In genomic region chr1:54888080-54888733, GRCh38 we compare ENCODE assay signal across 9 cellular contexts. TPM values are rescaled to one million over a fixed set of nuclear protein-coding genes. Genes with fewer than 3 reads are reported as not detected.
DNase-seq lines count a peak whose midpoint lies in the region; ATAC-seq and TF ChIP-seq lines count a peak whose summit lies in the region.
"Had no signal": no experiment of that assay in that cellular context is flagged by ENCODE, and none has a peak within 500 bp of the region (broad histone marks: within the 10 kb centered on the region; RNA-seq: fewer than 3 reads in every experiment).

No MANE protein-coding gene starts in this region.

- POLR2A ChIA-PET in CD4-positive, alpha-beta T cell (lab: Charles Lee) = interaction anchor here (0.8 kb wide), 1 partner anchor 943 kb away, joined by 3 read pairs; no protein-coding TSS in a partner anchor
- POLR2A ChIA-PET in IMR-90 (lab: Charles Lee; ENCODE audit: unreplicated experiment) = no interaction called here

- H3K4me2 ChIP-seq in IMR-90 (ENCODE audit: low read depth, low read length) (no peak overlapping the region), mesenchymal stem cell (ENCODE audit: low read length, poor library complexity, severe bottlenecking) (no peak overlapping the region)
- H3K4me2 ChIP-seq: KMS-11 had no signal

- H3K9me3 ChIP-seq in CD4-positive, alpha-beta T cell (ENCODE audit: control insufficient read depth, low read length) = no peaks in the 10 kb centered on the region
- no peaks in the 10 kb centered on the region for H3K9me3 ChIP-seq in IMR-90 (ENCODE audit: control insufficient read depth, insufficient read depth, low read length)
- H3K9me3 ChIP-seq in mesenchymal stem cell (ENCODE audit: control insufficient read depth, low read length) = no peaks in the 10 kb centered on the region

- peaks cover 4% of the 10 kb centered on the region for H3K36me3 Mint-ChIP-seq in CD4-positive, alpha-beta T cell (ENCODE audit: low read depth)

- ATAC-seq in CD4-positive, alpha-beta T cell (ENCODE audit: poor library complexity) = no peak
- ATAC-seq in IMR-90 (ENCODE audit: low read depth) = no peak
- no peak for ATAC-seq in GM19324 (IDR thresholded peaks at IDR 0.05; ENCODE audit: low FRiP score, unreplicated experiment)

- H3K4ac ChIP-seq in IMR-90 (ENCODE audit: low read depth, low read length) (no peak overlapping the region), mesenchymal stem cell (ENCODE audit: low read depth in 1 of 2, low read length in 2 of 2) (peak overlapping the region in 1 of 2 experiments; percentile 96)

- H3K18ac ChIP-seq in IMR-90 (ENCODE audit: low read depth, low read length) (no peak overlapping the region), mesenchymal stem cell (ENCODE audit: low read depth in 1 of 2, low read length in 2 of 2) (peak overlapping the region; percentile 84 to 92)

- dilution Hi-C loops in IMR-90 (cut with HindIII; ENCODE audit: low sequenced_read_pairs, unreplicated experiment) = no loop called here

- DNase-seq in CD4-positive, alpha-beta T cell = no peak
- DNase-seq in IMR-90 = no peak
- no peak for DNase-seq in astrocyte of the cerebellum (ENCODE audit: low read depth)
- no peak for DNase-seq in mesenchymal stem cell
- DNase-seq in KG1 (lab: John Stamatoyannopoulos, UW) = no peak
- no peak for DNase-seq in DMS 273 (lab: John Stamatoyannopoulos, UW; ENCODE audit: unreplicated experiment)
- no peak for DNase-seq in dedifferentiated amniotic fluid mesenchymal stem cell (ENCODE audit: extremely low spot score)

- no peak overlapping the region for H2BK5ac ChIP-seq in IMR-90 (ENCODE audit: low read depth, low read length, poor library complexity, severe bottlenecking)
- H2BK5ac ChIP-seq in mesenchymal stem cell (ENCODE audit: low read depth, low read length, poor library complexity, severe bottlenecking) = no peak overlapping the region

- no peak overlapping the region for H3K56ac ChIP-seq in IMR-90 (ENCODE audit: extremely low read depth, insufficient read depth, low read length)

- intact Hi-C loops in CD4-positive, alpha-beta T cell (cut with DNase I, micrococcal nuclease) = no loop called here
- intact Hi-C loops in IMR-90 (cut with micrococcal nuclease) = no loop called here

- H3K4me3 Mint-ChIP-seq in CD4-positive, alpha-beta T cell = peak overlapping the region; percentile 91

- H2AFZ ChIP-seq in IMR-90 (replicated peaks; ENCODE audit: low read length, poor library complexity) = peak overlapping the region; percentile 37
- H2AFZ ChIP-seq in mesenchymal stem cell (ENCODE audit: low read depth, low read length) = no peak overlapping the region

- no peak overlapping the region for H3K27ac Mint-ChIP-seq in CD4-positive, alpha-beta T cell

- H3K4me1 Mint-ChIP-seq in CD4-positive, alpha-beta T cell (ENCODE audit: low read depth) = peaks cover 26% of the 10 kb centered on the region

- no peak overlapping the region for H3K14ac ChIP-seq in IMR-90 (replicated peaks; ENCODE audit: low read depth, low read length)
- H3K14ac ChIP-seq in mesenchymal stem cell (ENCODE audit: low read length in 2 of 2) = no peak overlapping the region

- H3K27me3 Mint-ChIP-seq in CD4-positive, alpha-beta T cell = peaks cover 4% of the 10 kb centered on the region

- TF ChIP-seq CTCF in CD4-positive, alpha-beta T cell (IDR thresholded peaks at IDR 0.05) = no peak
- TF ChIP-seq CTCF in IMR-90 (conservative IDR thresholded peaks at IDR 0.05; ENCODE audit: low read depth, low read length) (no peak), astrocyte of the cerebellum (IDR thresholded peaks at IDR 0.05; ENCODE audit: low read depth, low read length, missing control alignments) (no peak)

- H3K36me3 ChIP-seq in IMR-90 (ENCODE audit: control insufficient read depth, insufficient read depth, low read length) (peaks cover under 1% of the 10 kb centered on the region; the same call in 1 of the 2 replicates), mesenchymal stem cell (ENCODE audit: control insufficient read depth in 1 of 2, insufficient read depth in 2 of 2, low read depth in 1 of 2, low read length in 2 of 2) (peaks cover 2 to 12% of the 10 kb centered on the region in 2 experiments)

- 0 out of 2 replicates have a peak, but pooled peaks cover 5% of the 10 kb centered on the region for H3K9me1 ChIP-seq in IMR-90 (ENCODE audit: insufficient read depth, low read length)

- no peak overlapping the region for H3K9ac ChIP-seq in IMR-90 (ENCODE audit: low read depth, low read length)
- H3K9ac ChIP-seq in mesenchymal stem cell (ENCODE audit: low read length) = no peak overlapping the region
- H3K9ac ChIP-seq: KMS-11 had no signal

- peak overlapping the region in 1 of 2 experiments; percentile 63 for H2BK12ac ChIP-seq in mesenchymal stem cell (ENCODE audit: low read length in 2 of 2)

- in situ Hi-C loops in IMR-90 (cut with MboI; ENCODE audit: low sequenced_read_pairs) (no loop called here), astrocyte of the cerebellum (cut with HindIII; ENCODE audit: low sequenced_read_pairs) (no loop called here)

- H3K4me1 ChIP-seq in IMR-90 (ENCODE audit: control insufficient read depth, insufficient read depth, low read length) = peaks cover 18% of the 10 kb centered on the region
- H3K4me1 ChIP-seq in mesenchymal stem cell (ENCODE audit: control insufficient read depth, insufficient read depth, low read depth, low read length) = peaks cover 28% of the 10 kb centered on the region

- H3K4me3 ChIP-seq in IMR-90 (ENCODE audit: insufficient read depth, low read depth, low read length) (no peak overlapping the region), astrocyte of the cerebellum (ENCODE audit: low read depth, low read length) (peak overlapping the region; percentile 83), mesenchymal stem cell (ENCODE audit: insufficient read depth in 1 of 2, low read depth in 1 of 2, low read length in 2 of 2) (peak overlapping the region in 1 of 2 experiments; percentile 94)

- H3K27me3 ChIP-seq in CD4-positive, alpha-beta T cell (ENCODE audit: control insufficient read depth, insufficient read depth, low read length) = no peaks in the 10 kb centered on the region
- H3K27me3 ChIP-seq in IMR-90 (ENCODE audit: control insufficient read depth, insufficient read depth, low read length) = no peaks in the 10 kb centered on the region; the same call in 1 of the 2 replicates
- no peaks in the 10 kb centered on the region for H3K27me3 ChIP-seq in mesenchymal stem cell (ENCODE audit: control insufficient read depth in 1 of 2, insufficient read depth in 1 of 2, low read length in 2 of 2)

- H4K91ac ChIP-seq in IMR-90 (ENCODE audit: insufficient read depth, low read depth, low read length) = no peak overlapping the region
- peak overlapping the region; percentile 36 for H4K91ac ChIP-seq in mesenchymal stem cell (ENCODE audit: low read length)

- H3K27ac ChIP-seq in CD4-positive, alpha-beta T cell (ENCODE audit: low read depth, low read length) = no peak overlapping the region
- H3K27ac ChIP-seq in IMR-90 (ENCODE audit: insufficient read depth, low read length) = no peak overlapping the region
- H3K27ac ChIP-seq in mesenchymal stem cell (ENCODE audit: low read length, poor library complexity, severe bottlenecking) = peak overlapping the region; percentile 61
- H3K27ac ChIP-seq: KMS-11 had no signal

- H4K8ac ChIP-seq in IMR-90 (ENCODE audit: low read depth in 2 of 2, low read length in 2 of 2) = no peak overlapping the region
- H4K8ac ChIP-seq in mesenchymal stem cell (ENCODE audit: low read length) = peak overlapping the region; percentile 66

- H2BK120ac ChIP-seq in IMR-90 (ENCODE audit: low read depth, low read length) = no peak overlapping the region
- H2BK120ac ChIP-seq in mesenchymal stem cell (ENCODE audit: low read depth, low read length) = no peak overlapping the region

- H2AK5ac ChIP-seq in IMR-90 (ENCODE audit: low read depth, low read length) (no peak overlapping the region; the same call in 1 of the 2 replicates), mesenchymal stem cell (ENCODE audit: low read length, severe bottlenecking) (peak overlapping the region; percentile 17)

- CTCF ChIA-PET in CD4-positive, alpha-beta T cell (lab: Charles Lee) = no interaction called here
- CTCF ChIA-PET in IMR-90 (lab: Yijun Ruan, JAX) = interaction anchor here (0.6 to 1.3 kb wide), 2 partner anchors 17 to 1139 kb away, joined by 3 to 5 read pairs; no protein-coding TSS in a partner anchor

- H2BK15ac ChIP-seq in IMR-90 (ENCODE audit: low read depth, low read length) = no peak overlapping the region
- H2BK15ac ChIP-seq in mesenchymal stem cell (ENCODE audit: low read depth, poor library complexity, severe bottlenecking) = no peak overlapping the region

- TF ChIP-seq RAD21 in IMR-90 (IDR thresholded peaks at IDR 0.05; ENCODE audit: low read length) = no peak

- H3K23ac ChIP-seq in IMR-90 (ENCODE audit: low read depth, low read length) (no peak overlapping the region), mesenchymal stem cell (ENCODE audit: low read length in 2 of 2) (no peak overlapping the region)

- H3K9me3 Mint-ChIP-seq in CD4-positive, alpha-beta T cell = no peaks in the 10 kb centered on the region

- no peak overlapping the region for H4K5ac ChIP-seq in IMR-90 (ENCODE audit: low read depth, low read length)

- no peak overlapping the region for H2BK20ac ChIP-seq in IMR-90 (ENCODE audit: low read depth, low read length)

- no peaks in the 10 kb centered on the region; the same call in 1 of the 2 replicates for H4K20me1 ChIP-seq in IMR-90 (ENCODE audit: insufficient read depth, low read length)

- WGBS in IMR-90 (ENCODE audit: extremely low coverage in 2 of 2, insufficient read length in 1 of 2), 2 experiments = 62% methylated on average over 2 of the region's 7 CpGs; no CpG with 5 or more reads in 1 of the 2 experiments
- 79% methylated on average over 7 of the region's 7 CpGs for WGBS in mesenchymal stem cell

- no peak overlapping the region for H2AK9ac ChIP-seq in IMR-90 (replicated peaks; ENCODE audit: low read depth, low read length, poor library complexity)

- H3K79me1 ChIP-seq in IMR-90 (ENCODE audit: low read depth in 1 of 2, low read length in 2 of 2) = peaks cover 14 to 30% of the 10 kb centered on the region in 2 experiments
- H3K79me1 ChIP-seq in mesenchymal stem cell (replicated peaks; ENCODE audit: low read length, poor library complexity, severe bottlenecking) = peaks cover 9% of the 10 kb centered on the region

- no TSS peak for BruUV-seq in IMR-90 (replicated peaks; lab: Mats Ljungman, UMichigan)

- TF ChIP-seq POLR2A in IMR-90 (IDR thresholded peaks at IDR 0.05; ENCODE audit: low read depth, low read length) = no peak

TF ChIP-seq in IMR-90, 13 proteins besides CTCF, POLR2A, EP300 and RAD21 (continues in another document):
- TF ChIP-seq NFE2L2 (IDR thresholded peaks at IDR 0.05; ENCODE audit: low read depth, low read length) (no peak), CHD1 (IDR thresholded peaks at IDR 0.05; ENCODE audit: low read depth, low read length) (no peak), MAZ (IDR thresholded peaks at IDR 0.05; ENCODE audit: borderline replicate concordance, low read depth, low read length) (no peak), MXI1 (IDR thresholded peaks at IDR 0.05; ENCODE audit: borderline replicate concordance, low read depth, low read length) (no peak)

RNA-seq across cellular contexts. Expression of gene DHCR24, which starts 1.2 kb away (rescaled TPM):
- under 1 TPM; 0.34 to 0.55 TPM for total RNA-seq in CD4-positive, alpha-beta T cell
- total RNA-seq in IMR-90 (2012; rRNA removed) = 194 and 206 TPM in 2 replicates
- 117 and 130 TPM in 2 replicates for polyA plus RNA-seq in IMR-90 (2012; rRNA removed)
- polyA plus RNA-seq in IMR-90 (2012; cell fraction: cytosol; rRNA removed) = 71.2 and 131 TPM in 2 replicates
- 33.9 and 115 TPM in 2 replicates for polyA plus RNA-seq in IMR-90 (2012; cell fraction: nucleus; rRNA removed; ENCODE audit: low replicate concordance)
- 136 TPM for polyA plus RNA-seq in mesenchymal stem cell (2013, experiment 1 of 2)
- 139 TPM for polyA plus RNA-seq in mesenchymal stem cell (2013, experiment 2 of 2)

Comparison
In these comparisons a context has a peak if more than half of its experiments do, and no peak if none do; other contexts are left out.
1. RNA of gene DHCR24, which starts 1.2 kb away (total RNA-seq): 194 to 206 TPM in IMR-90; 0.34 to 0.55 TPM in CD4-positive, alpha-beta T cell; every median in the first group is over 100 times any median in the second.